Comparison of ENCODE assay signal across 10 cellular contexts in the genomic region with DNA sequence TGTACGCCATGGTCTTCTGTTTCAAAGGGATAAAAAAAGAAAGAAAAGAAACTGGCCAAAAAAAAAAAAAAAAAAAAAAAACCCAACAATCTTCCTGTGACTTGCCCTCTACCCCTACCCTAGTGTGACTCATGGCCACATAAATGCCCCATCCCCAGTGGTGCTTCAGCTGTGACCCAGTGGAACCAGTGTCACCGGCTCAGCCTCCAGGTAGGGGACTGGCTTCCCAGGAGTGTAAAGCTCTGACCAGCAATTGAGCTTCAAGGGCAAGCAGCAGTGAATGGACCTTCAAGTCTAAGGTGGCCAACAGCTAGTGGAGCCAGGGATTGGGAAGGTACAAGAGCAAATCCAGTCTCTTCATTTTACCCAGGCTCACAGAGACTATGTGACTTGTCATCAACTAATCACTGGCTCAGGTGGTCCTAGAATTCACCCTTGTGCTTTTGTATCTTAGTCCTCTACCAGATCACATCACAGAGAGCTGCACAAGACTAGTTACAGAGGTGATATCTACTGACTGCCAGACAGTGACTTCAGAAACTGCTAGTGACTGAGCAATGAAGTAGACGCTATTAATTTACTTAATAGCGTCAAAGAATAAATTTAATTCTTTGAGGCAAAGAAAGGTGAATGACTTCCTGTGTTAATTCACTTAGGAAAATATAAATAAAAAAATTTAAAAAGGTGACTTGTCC. TPM values are rescaled to one million over a fixed set of nuclear protein-coding genes. Genes with fewer than 3 reads are reported as not detected.
DNase-seq lines count a peak whose midpoint lies in the region; ATAC-seq lines count a peak whose summit lies in the region.
"Had no signal": no experiment of that assay in that cellular context is flagged by ENCODE, and none has a peak within 500 bp of the region (broad histone marks: within the 10 kb centered on the region; RNA-seq: fewer than 3 reads in every experiment).

No MANE protein-coding gene starts in this region.

- peaks cover 31 to 50% (median 50%) of the 10 kb centered on the region in 3 donors for H3K4me1 Mint-ChIP-seq in CD8-positive, alpha-beta memory T cell
- H3K4me1 Mint-ChIP-seq in IgD-negative memory B cell: peaks cover 20 to 22% (median 22%) of the 10 kb centered on the region in 3 donors
- peaks cover 34% of the 10 kb centered on the region for H3K4me1 Mint-ChIP-seq in activated naive CD8-positive, alpha-beta T cell treated with anti-CD3 and anti-CD28 coated beads, Interleukin-2, amount 10 ng/mL, durations not matched to agents 7 days and 5 days
- peaks cover 17 to 41% (median 35%) of the 10 kb centered on the region in 4 donors for H3K4me1 Mint-ChIP-seq in naive thymus-derived CD8-positive, alpha-beta T cell

- H3K4me1 ChIP-seq in CD8-positive, alpha-beta memory T cell (ENCODE audit: insufficient read depth, low read length): peaks cover 29% of the 10 kb centered on the region

- CTCF ChIA-PET in CD8-positive, alpha-beta memory T cell (lab: Charles Lee): interaction anchor here (1.1 to 1.2 kb wide), 4 partner anchors 8 to 37 kb away, joined by 3 to 4 read pairs (median 3); no protein-coding TSS in a partner anchor

- no peak for ATAC-seq in activated naive CD8-positive, alpha-beta T cell treated with anti-CD3 and anti-CD28 coated beads, Interleukin-2, amount 10 ng/mL, durations not matched to agents 7 days and 5 days (ENCODE audit: low read depth)
- ATAC-seq in naive thymus-derived CD8-positive, alpha-beta T cell: no peak

- H3K27me3 ChIP-seq in CD8-positive, alpha-beta memory T cell (ENCODE audit: insufficient read depth, low read length, poor library complexity, severe bottlenecking): no peaks in the 10 kb centered on the region
- H3K27me3 ChIP-seq: heart left ventricle, Peyer's patch had no signal

- H3K9me3 Mint-ChIP-seq in CD8-positive, alpha-beta memory T cell: no peaks in the 10 kb centered on the region
- H3K9me3 Mint-ChIP-seq in IgD-negative memory B cell: no peaks in the 10 kb centered on the region
- H3K9me3 Mint-ChIP-seq in activated naive CD8-positive, alpha-beta T cell treated with anti-CD3 and anti-CD28 coated beads, Interleukin-2, amount 10 ng/mL, durations not matched to agents 7 days and 5 days: no peaks in the 10 kb centered on the region
- H3K9me3 Mint-ChIP-seq in naive thymus-derived CD8-positive, alpha-beta T cell: no peaks in the 10 kb centered on the region

- peak overlapping the region; percentile 70 for H3K4me3 ChIP-seq in CD8-positive, alpha-beta memory T cell (ENCODE audit: low read length)

- DNase-seq in CD8-positive, alpha-beta memory T cell: peak in 1 of 5 donors; percentile 3
- no peak for DNase-seq in activated naive CD8-positive, alpha-beta T cell treated with anti-CD3 and anti-CD28 coated beads, Interleukin-2, amount 10 ng/mL, durations not matched to agents 7 days and 5 days
- no peak for DNase-seq in naive thymus-derived CD8-positive, alpha-beta T cell
- DNase-seq in DMS153 (lab: John Stamatoyannopoulos, UW) (no peak), nucleus accumbens (lab: John Stamatoyannopoulos, UW) (no peak), cerebellar cortex (ENCODE audit: low spot score) (no peak), GM19240 (ENCODE audit: insufficient read length, low spot score) (no peak)

- H3K27ac Mint-ChIP-seq in CD8-positive, alpha-beta memory T cell: peak overlapping the region; percentile 87 to 97 (median 94)
- H3K27ac Mint-ChIP-seq in IgD-negative memory B cell: peak overlapping the region; percentile 56 to 99 (median 93)
- peak overlapping the region; percentile 90 for H3K27ac Mint-ChIP-seq in activated naive CD8-positive, alpha-beta T cell treated with anti-CD3 and anti-CD28 coated beads, Interleukin-2, amount 10 ng/mL, durations not matched to agents 7 days and 5 days
- H3K27ac Mint-ChIP-seq in naive thymus-derived CD8-positive, alpha-beta T cell: peak overlapping the region; percentile 87 to 96 (median 93)

- peak overlapping the region; percentile 85 for H3K27ac ChIP-seq in CD8-positive, alpha-beta memory T cell (ENCODE audit: low read depth, low read length)

- POLR2A ChIA-PET in CD8-positive, alpha-beta memory T cell (lab: Charles Lee): interaction anchor here (0.7 kb wide), 1 partner anchor 9 kb away, joined by 21 read pairs; no protein-coding TSS in a partner anchor
- POLR2A ChIA-PET in activated naive CD8-positive, alpha-beta T cell treated with anti-CD3 and anti-CD28 coated beads, Interleukin-2, amount 10 ng/mL, durations not matched to agents 7 days and 5 days (lab: Charles Lee): interaction anchor here (0.6 to 0.7 kb wide), 2 partner anchors 1214 to 1479 kb away, joined by 6 to 7 read pairs; no protein-coding TSS in a partner anchor
- POLR2A ChIA-PET in naive thymus-derived CD8-positive, alpha-beta T cell (lab: Charles Lee): interaction anchor here (0.6 to 2.9 kb wide), 3 partner anchors 7 to 834 kb away, joined by 4 to 22 read pairs (median 5); partner anchors contain the start of gene C2orf49

- no peaks in the 10 kb centered on the region for H3K36me3 ChIP-seq in CD8-positive, alpha-beta memory T cell (ENCODE audit: insufficient read depth, low read length)
- H3K36me3 ChIP-seq: Peyer's patch had no signal

- H3K27me3 Mint-ChIP-seq in CD8-positive, alpha-beta memory T cell: no peaks in the 10 kb centered on the region
- H3K27me3 Mint-ChIP-seq in IgD-negative memory B cell: no peaks in the 10 kb centered on the region
- H3K27me3 Mint-ChIP-seq in activated naive CD8-positive, alpha-beta T cell treated with anti-CD3 and anti-CD28 coated beads, Interleukin-2, amount 10 ng/mL, durations not matched to agents 7 days and 5 days: no peaks in the 10 kb centered on the region
- no peaks in the 10 kb centered on the region for H3K27me3 Mint-ChIP-seq in naive thymus-derived CD8-positive, alpha-beta T cell

- H3K4me3 Mint-ChIP-seq in CD8-positive, alpha-beta memory T cell: peak overlapping the region; percentile 46 to 91 (median 84)
- H3K4me3 Mint-ChIP-seq in IgD-negative memory B cell: peak overlapping the region; percentile 85 to 96 (median 92)
- peak overlapping the region; percentile 86 for H3K4me3 Mint-ChIP-seq in activated naive CD8-positive, alpha-beta T cell treated with anti-CD3 and anti-CD28 coated beads, Interleukin-2, amount 10 ng/mL, durations not matched to agents 7 days and 5 days
- peak overlapping the region; percentile 39 to 91 (median 84) for H3K4me3 Mint-ChIP-seq in naive thymus-derived CD8-positive, alpha-beta T cell

- H3K36me3 Mint-ChIP-seq in CD8-positive, alpha-beta memory T cell: peaks cover 0 to 8% (median 2%) of the 10 kb centered on the region in 3 donors
- H3K36me3 Mint-ChIP-seq in IgD-negative memory B cell: no peaks in the 10 kb centered on the region
- H3K36me3 Mint-ChIP-seq in activated naive CD8-positive, alpha-beta T cell treated with anti-CD3 and anti-CD28 coated beads, Interleukin-2, amount 10 ng/mL, durations not matched to agents 7 days and 5 days: peaks cover 5% of the 10 kb centered on the region
- H3K36me3 Mint-ChIP-seq in naive thymus-derived CD8-positive, alpha-beta T cell: peaks cover 0 to 5% (median 0%) of the 10 kb centered on the region in 3 donors

- H3K9me3 ChIP-seq in CD8-positive, alpha-beta memory T cell (ENCODE audit: low read length): no peaks in the 10 kb centered on the region
- H3K9me3 ChIP-seq: heart left ventricle, Peyer's patch had no signal

RNA-seq across cellular contexts. Expression of gene TGFBRAP1, which starts 1.3 kb away (rescaled TPM):
- 10 to 100 TPM; 30.8 to 32.1 TPM for total RNA-seq in CD8-positive, alpha-beta memory T cell
- polyA plus RNA-seq in CD8-positive, alpha-beta memory T cell: 30.8 TPM
- 23.2 TPM for polyA plus RNA-seq in IgD-negative memory B cell
- total RNA-seq in activated naive CD8-positive, alpha-beta T cell treated with anti-CD3 and anti-CD28 coated beads, Interleukin-2, amount 10 ng/mL, durations not matched to agents 7 days and 5 days: 10 to 100 TPM; 17.8 to 19.3 TPM
- total RNA-seq in naive thymus-derived CD8-positive, alpha-beta T cell: 10 to 100 TPM; 22.8 to 23.1 TPM
- polyA plus RNA-seq in naive thymus-derived CD8-positive, alpha-beta T cell: 10 to 100 TPM; 19.4 to 26.9 (median 19.7) TPM

RNA-seq across cellular contexts. Expression of gene C2orf49, which starts 6.5 kb away (rescaled TPM):
- total RNA-seq in CD8-positive, alpha-beta memory T cell: 10 to 100 TPM; 19.4 to 20.0 TPM
- 8.4 TPM for polyA plus RNA-seq in CD8-positive, alpha-beta memory T cell
- polyA plus RNA-seq in IgD-negative memory B cell: 11.3 TPM
- total RNA-seq in activated naive CD8-positive, alpha-beta T cell treated with anti-CD3 and anti-CD28 coated beads, Interleukin-2, amount 10 ng/mL, durations not matched to agents 7 days and 5 days: 10 to 100 TPM; 23.9 to 25.0 TPM
- total RNA-seq in naive thymus-derived CD8-positive, alpha-beta T cell: 10 to 100 TPM; 21.9 to 27.3 TPM
- polyA plus RNA-seq in naive thymus-derived CD8-positive, alpha-beta T cell: 10 to 100 TPM in 1 of 3 donors, 1 to 10 TPM in 2; 8.6 to 10.1 (median 9.9) TPM
